ENCODE assay signal across 1 cellular context in the genomic region with DNA sequence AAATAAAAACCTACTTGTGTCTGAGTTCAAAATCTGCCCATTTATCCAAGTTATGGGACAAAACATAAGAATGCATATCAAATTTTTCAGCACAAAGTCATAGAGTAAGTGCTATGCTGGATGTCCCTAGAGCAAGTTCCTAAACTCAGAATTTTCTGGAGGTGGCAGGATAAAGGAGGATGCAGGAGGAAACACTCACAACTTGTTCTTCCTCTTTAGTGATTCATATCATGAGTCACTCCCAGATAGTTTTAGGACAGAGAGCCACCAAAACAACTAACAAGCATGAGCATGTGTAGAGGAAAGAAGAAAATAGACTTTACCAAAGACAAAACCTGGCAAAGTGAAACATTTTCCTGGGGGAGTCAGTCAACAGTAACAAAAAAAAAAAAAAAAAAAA.
TF ChIP-seq lines count a peak whose summit lies in the region.

No MANE protein-coding gene starts in this region.

TF ChIP-seq in IMR-90, 13 proteins besides CTCF, POLR2A, EP300 and RAD21 (continued from another document):
- TF ChIP-seq, protein P1, sequence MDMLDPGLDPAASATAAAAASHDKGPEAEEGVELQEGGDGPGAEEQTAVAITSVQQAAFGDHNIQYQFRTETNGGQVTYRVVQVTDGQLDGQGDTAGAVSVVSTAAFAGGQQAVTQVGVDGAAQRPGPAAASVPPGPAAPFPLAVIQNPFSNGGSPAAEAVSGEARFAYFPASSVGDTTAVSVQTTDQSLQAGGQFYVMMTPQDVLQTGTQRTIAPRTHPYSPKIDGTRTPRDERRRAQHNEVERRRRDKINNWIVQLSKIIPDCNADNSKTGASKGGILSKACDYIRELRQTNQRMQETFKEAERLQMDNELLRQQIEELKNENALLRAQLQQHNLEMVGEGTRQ (IDR thresholded peaks at IDR 0.05; ENCODE audit: low read depth, low read length): no peak
- TF ChIP-seq CHD1 (IDR thresholded peaks at IDR 0.05; ENCODE audit: low read depth, low read length) (no peak), RFX5 (IDR thresholded peaks at IDR 0.05; ENCODE audit: low read depth, low read length) (no peak), CEBPB (IDR thresholded peaks at IDR 0.05; ENCODE audit: low read depth, low read length) (no peak), MAFK (IDR thresholded peaks at IDR 0.05; ENCODE audit: low read depth, low read length) (no peak), RCOR1 (IDR thresholded peaks at IDR 0.05; ENCODE audit: insufficient replicate concordance, low read length) (no peak), MAZ (IDR thresholded peaks at IDR 0.05; ENCODE audit: borderline replicate concordance, low read depth, low read length) (no peak), FOS (IDR thresholded peaks at IDR 0.05; ENCODE audit: low read depth, low read length) (no peak), SMC3 (IDR thresholded peaks at IDR 0.05; ENCODE audit: low read depth, low read length) (no peak), MXI1 (IDR thresholded peaks at IDR 0.05; ENCODE audit: borderline replicate concordance, low read depth, low read length) (no peak)
